In the genomic region with DNA sequence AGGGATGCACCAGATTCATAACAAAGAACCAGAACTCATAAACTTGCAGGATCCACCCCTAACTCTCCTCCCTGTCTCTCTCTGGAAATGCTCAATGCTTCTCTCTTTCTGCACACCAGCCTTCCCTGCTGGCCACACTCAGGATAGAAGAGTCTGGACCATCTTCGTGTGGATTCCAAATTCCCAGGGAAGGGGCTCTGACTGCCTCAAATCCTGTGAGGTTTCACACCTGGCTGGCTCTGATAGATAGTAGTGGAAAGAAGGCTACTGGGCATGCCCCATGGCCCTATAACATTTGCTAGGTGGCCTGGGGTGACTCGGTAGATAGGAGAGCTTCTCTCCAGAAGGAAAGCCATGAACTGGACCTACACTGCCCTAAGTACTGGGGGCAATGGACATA, we compare ENCODE assay signal across 29 cellular contexts.
DNase-seq lines count a peak whose midpoint lies in the region; ATAC-seq, FAIRE-seq and TF ChIP-seq lines count a peak whose summit lies in the region.
"Had no signal": no experiment of that assay in that cellular context is flagged by ENCODE, and none has a peak within 500 bp of the region (broad histone marks: within the 10 kb centered on the region; RNA-seq: fewer than 3 reads in every experiment).

No MANE protein-coding gene starts in this region.

- H2BK12ac ChIP-seq in H1 (ENCODE audit: low read depth, low read length), result no peak overlapping the region

- H4K8ac ChIP-seq in H1 (ENCODE audit: extremely low read depth, insufficient read depth, low read length), result no peak overlapping the region

- CTCF ChIA-PET in H1 (lab: Charles Lee; ENCODE audit: partially characterized antibody), result no interaction called here

- no peak overlapping the region for H3K14ac ChIP-seq in H1 (ENCODE audit: insufficient read length)

- no peak overlapping the region for H3K4me3 ChIP-seq in H1 (ENCODE audit: extremely low read depth in 1 of 4, insufficient read depth in 2 of 4, low read depth in 3 of 4, low read length in 4 of 4)
- no peak overlapping the region for H3K4me3 ChIP-seq in colonic mucosa
- H3K4me3 ChIP-seq: BLaER1 had no signal

- TF ChIP-seq RAD21 in H1 (IDR thresholded peaks at IDR 0.05 in 1 of 2, conservative IDR thresholded peaks at IDR 0.05 in 1 of 2; ENCODE audit: low read depth in 2 of 2, low read length in 2 of 2), result peak; percentile 10 to 15; a peak in 1 of 4 replicates

- H3K4me1 Mint-ChIP-seq in stimulated activated effector memory CD8-positive, alpha-beta T cell treated with anti-CD3 and anti-CD28 coated beads, Interleukin-12 subunit alpha, Interleukin-12 subunit beta, amount 100 ng/mL, for 72 hours, result no peaks in the 10 kb centered on the region
- H3K4me1 Mint-ChIP-seq: CD14-positive monocyte; CD4-positive, alpha-beta memory T cell; CD4-positive, CD25-positive, alpha-beta regulatory T cell; CD8-positive, alpha-beta memory T cell had no signal

- H2BK15ac ChIP-seq in H1 (ENCODE audit: low read length), result no peak overlapping the region

- H3K27ac ChIP-seq in H1 (ENCODE audit: low read depth, low read length) (no peak overlapping the region), colonic mucosa (no peak overlapping the region), caudate nucleus (ENCODE audit: low read depth, low read length) (no peak overlapping the region)
- H3K27ac ChIP-seq: BLaER1 had no signal

- WGBS in H1 (ENCODE audit: extremely low coverage in 1 of 2, insufficient coverage in 1 of 2, insufficient read length in 1 of 2, insufficient replicate concordance in 2 of 2, low coverage in 1 of 2, low lambda C conversion rate in 2 of 2, missing lambda C conversion rate in 1 of 2), 2 experiments, result 85% methylated on average over 2 of the region's 2 CpGs; no CpG with 5 or more reads in 1 of the 2 experiments

- no peaks in the 10 kb centered on the region for H3K79me2 ChIP-seq in H1 (ENCODE audit: control insufficient read depth in 1 of 2, insufficient read depth in 2 of 2, low read length in 2 of 2)

- FAIRE-seq in H1 (lab: Jason Lieb, UNC), result no peak
- FAIRE-seq: A204.1, G401.6, GM12891, GM18507 had no signal

- peak; percentile 11 for DNase-seq in ELF-1 (ENCODE audit: low read depth, low spot score)
- DNase-seq in H1 (ENCODE audit: low read depth in 1 of 2, low spot score in 2 of 2), result no peak
- peak; percentile 60 for DNase-seq in islet precursor cell
- no peak for DNase-seq in stimulated activated effector memory CD8-positive, alpha-beta T cell treated with anti-CD3 and anti-CD28 coated beads, Interleukin-12 subunit alpha, Interleukin-12 subunit beta, amount 100 ng/mL, for 72 hours (ENCODE audit: low spot score in 2 of 2)
- DNase-seq in colonic mucosa, result no peak
- DNase-seq in caudate nucleus (lab: John Stamatoyannopoulos, UW), result no peak
- DNase-seq: 8988T; ACHN; BE2C; C1 segment of cervical spinal cord; CD4-positive, alpha-beta memory T cell; CD4-positive, CD25-positive, alpha-beta regulatory T cell; CD8-positive, alpha-beta memory T cell; COR-L47; DMS 273 treated with DMSO at 0.1 percent for 48 hours; DMS153; DMS53; DMS79; DND-41; EL; GF-D8 had no signal

- TF ChIP-seq EP300 in H1 (IDR thresholded peaks at IDR 0.05; ENCODE audit: borderline replicate concordance in 1 of 2, low read depth in 2 of 2, low read length in 2 of 2), result no peak

- H3K9ac ChIP-seq in H1 (replicated peaks in 1 of 4; ENCODE audit: extremely low read depth in 1 of 4, low read depth in 3 of 4, low read length in 3 of 4) (no peak overlapping the region), colonic mucosa (ENCODE audit: low read depth in 2 of 2, low read length in 2 of 2) (no peak overlapping the region)
- H3K9ac ChIP-seq: BLaER1 had no signal

- no peak overlapping the region for H2BK20ac ChIP-seq in H1 (ENCODE audit: low read length)

- no peaks in the 10 kb centered on the region for H3K36me3 Mint-ChIP-seq in stimulated activated effector memory CD8-positive, alpha-beta T cell treated with anti-CD3 and anti-CD28 coated beads, Interleukin-12 subunit alpha, Interleukin-12 subunit beta, amount 100 ng/mL, for 72 hours
- H3K36me3 Mint-ChIP-seq: CD14-positive monocyte; CD4-positive, alpha-beta memory T cell; CD4-positive, CD25-positive, alpha-beta regulatory T cell; CD8-positive, alpha-beta memory T cell had no signal

- no peak for TF ChIP-seq POLR2A in H1 (IDR thresholded peaks at IDR 0.05; ENCODE audit: control extremely low read depth in 1 of 2, low read depth in 2 of 2, low read length in 2 of 2)

- peaks cover 0 to 3% of the 10 kb centered on the region in 2 experiments for H4K20me1 ChIP-seq in H1 (replicated peaks in 1 of 2; ENCODE audit: control insufficient read depth in 1 of 2, insufficient read depth in 2 of 2, low read length in 2 of 2)
- H4K20me1 ChIP-seq: BLaER1 had no signal

- TF ChIP-seq CTCF in H1 (IDR thresholded peaks at IDR 0.05; ENCODE audit: control extremely low read depth in 1 of 3, insufficient read depth in 1 of 3, low read depth in 1 of 3, low read length in 3 of 3) (no peak), colonic mucosa (IDR thresholded peaks at IDR 0.05) (no peak)

- no peak overlapping the region for H3K4me3 Mint-ChIP-seq in stimulated activated effector memory CD8-positive, alpha-beta T cell treated with anti-CD3 and anti-CD28 coated beads, Interleukin-12 subunit alpha, Interleukin-12 subunit beta, amount 100 ng/mL, for 72 hours
- H3K4me3 Mint-ChIP-seq: CD14-positive monocyte; CD4-positive, alpha-beta memory T cell; CD4-positive, CD25-positive, alpha-beta regulatory T cell; CD8-positive, alpha-beta memory T cell had no signal

- no peak overlapping the region for H3K23ac ChIP-seq in H1 (ENCODE audit: insufficient read length)

- H3K56ac ChIP-seq in H1 (replicated peaks; ENCODE audit: insufficient read length, low read depth, low read length), result no peak overlapping the region

- H2BK120ac ChIP-seq in H1 (replicated peaks; ENCODE audit: low read depth, low read length), result no peak overlapping the region

- H4K91ac ChIP-seq in H1 (replicated peaks; ENCODE audit: insufficient read length, low read length), result no peak overlapping the region

- H2AK5ac ChIP-seq in H1 (ENCODE audit: low read depth, low read length), result no peak overlapping the region

- H3K27ac Mint-ChIP-seq in stimulated activated effector memory CD8-positive, alpha-beta T cell treated with anti-CD3 and anti-CD28 coated beads, Interleukin-12 subunit alpha, Interleukin-12 subunit beta, amount 100 ng/mL, for 72 hours, result no peak overlapping the region
- H3K27ac Mint-ChIP-seq: CD14-positive monocyte; CD4-positive, alpha-beta memory T cell; CD4-positive, CD25-positive, alpha-beta regulatory T cell; CD8-positive, alpha-beta memory T cell had no signal

- peaks cover 11% of the 10 kb centered on the region; the same call in 1 of the 2 replicates for H3K23me2 ChIP-seq in H1 (ENCODE audit: low read depth, low read length)

- no peak overlapping the region for H3K4ac ChIP-seq in H1 (replicated peaks; ENCODE audit: insufficient read length, low read depth, low read length)

- H3K4me1 ChIP-seq in H1 (replicated peaks in 1 of 4; ENCODE audit: control insufficient read depth in 3 of 4, insufficient read depth in 4 of 4, low read length in 3 of 4), result no peaks in the 10 kb centered on the region
- no peaks in the 10 kb centered on the region for H3K4me1 ChIP-seq in colonic mucosa
- H3K4me1 ChIP-seq: BE2C had no signal

- H3K9me3 ChIP-seq in H1 (ENCODE audit: insufficient read depth in 2 of 2, low read depth in 1 of 2, low read length in 1 of 2) (no peaks in the 10 kb centered on the region), colonic mucosa (no peaks in the 10 kb centered on the region)
- H3K9me3 ChIP-seq: BE2C, BLaER1 had no signal

- H3K79me1 ChIP-seq in H1 (ENCODE audit: low read depth, low read length), result no peaks in the 10 kb centered on the region

- no peak overlapping the region for H3K4me2 ChIP-seq in H1 (ENCODE audit: insufficient read depth in 1 of 2, low read depth in 2 of 2, low read length in 2 of 2)
- H3K4me2 ChIP-seq: BLaER1 had no signal

- H3K36me3 ChIP-seq in H1 (ENCODE audit: control insufficient read depth in 2 of 4, insufficient read depth in 4 of 4, low read length in 3 of 4) (no peaks in the 10 kb centered on the region), colonic mucosa (no peaks in the 10 kb centered on the region)
- H3K36me3 ChIP-seq: BE2C, BLaER1 had no signal

- no peak overlapping the region for H2BK5ac ChIP-seq in H1 (ENCODE audit: low read depth, low read length)

- H3K27me3 ChIP-seq in H1 (replicated peaks in 1 of 4; ENCODE audit: control insufficient read depth in 3 of 4, extremely low read depth in 1 of 4, insufficient read depth in 3 of 4, low read length in 3 of 4) (no peaks in the 10 kb centered on the region), colonic mucosa (no peaks in the 10 kb centered on the region)
- H3K27me3 ChIP-seq: BE2C, BLaER1 had no signal

- POLR2A ChIA-PET in H1 (lab: Charles Lee; ENCODE audit: partially characterized antibody), result no interaction called here

- peak; percentile 27 for ATAC-seq in stimulated activated effector memory CD8-positive, alpha-beta T cell treated with anti-CD3 and anti-CD28 coated beads, Interleukin-12 subunit alpha, Interleukin-12 subunit beta, amount 100 ng/mL, for 72 hours
- no peak for ATAC-seq in GM21367 (IDR thresholded peaks at IDR 0.05; ENCODE audit: unreplicated experiment)
- ATAC-seq in HG02798 (IDR thresholded peaks at IDR 0.05; ENCODE audit: poor library complexity, unreplicated experiment), result no peak

- no peak overlapping the region for H4K5ac ChIP-seq in H1 (ENCODE audit: insufficient read length, low read depth, low read length)

- H3K9me3 Mint-ChIP-seq in stimulated activated effector memory CD8-positive, alpha-beta T cell treated with anti-CD3 and anti-CD28 coated beads, Interleukin-12 subunit alpha, Interleukin-12 subunit beta, amount 100 ng/mL, for 72 hours, result peaks cover 2% of the 10 kb centered on the region

- no peak overlapping the region for H3K18ac ChIP-seq in H1 (ENCODE audit: extremely low read depth, low read length)

- intact Hi-C loops in colonic mucosa (cut with DNase I), result no loop called here

- no peak overlapping the region for H2AFZ ChIP-seq in H1 (ENCODE audit: low read length)

TF ChIP-seq in H1, 55 proteins besides CTCF, POLR2A, EP300 and RAD21 (continues in another document):
- TF ChIP-seq CBX5 (IDR thresholded peaks at IDR 0.05; ENCODE audit: low read depth, low read length) (no peak), RBBP5 (IDR thresholded peaks at IDR 0.05; ENCODE audit: borderline replicate concordance, low read depth, low read length) (no peak), ATF3 (IDR thresholded peaks at IDR 0.05; ENCODE audit: insufficient read depth, low read depth, low read length) (no peak), NRF1 (IDR thresholded peaks at IDR 0.05; ENCODE audit: low read depth, low read length) (no peak), TAF1 (IDR thresholded peaks at IDR 0.05; ENCODE audit: low read depth, low read length) (no peak), SAP30 (IDR thresholded peaks at IDR 0.05; ENCODE audit: insufficient read depth, insufficient replicate concordance, low read length) (no peak), SIN3A (conservative IDR thresholded peaks at IDR 0.05 in 1 of 2, IDR thresholded peaks at IDR 0.05 in 1 of 2; ENCODE audit: low read depth in 1 of 2, low read length in 2 of 2) (no peak), BRCA1 (IDR thresholded peaks at IDR 0.05; ENCODE audit: low read depth, low read length) (no peak)

Comparison
In these comparisons a context has a peak if more than half of its experiments do, and no peak if none do; other contexts are left out.
1. DNase-seq: peak in ELF-1 (single experiment) and islet precursor cell (single experiment); none in H1 (0 of 2), stimulated activated effector memory CD8-positive, alpha-beta T cell treated with anti-CD3 and anti-CD28 coated beads, Interleukin-12 subunit alpha, Interleukin-12 subunit beta, amount 100 ng/mL, for 72 hours (0 of 2), colonic mucosa (single experiment) and caudate nucleus (0 of 61).